8 cellular contexts compared by ENCODE assay signal in genomic region chr12:109878749-109879148, GRCh38. TPM values are rescaled to one million over a fixed set of nuclear protein-coding genes. Genes with fewer than 3 reads are reported as not detected.
DNase-seq lines count a peak whose midpoint lies in the region; ATAC-seq and TF ChIP-seq lines count a peak whose summit lies in the region.

No MANE protein-coding gene starts in this region.

- H3K4me2 ChIP-seq in Karpas-422 (ENCODE audit: low read depth, low read length, poor library complexity, severe bottlenecking), result peak overlapping the region; percentile 88

- H3K4me1 ChIP-seq in Karpas-422 (ENCODE audit: low read length), result peaks cover 33% of the 10 kb centered on the region
- peaks cover 41 to 51% of the 10 kb centered on the region in 2 donors for H3K4me1 ChIP-seq in mucosa of rectum (ENCODE audit: control insufficient read depth in 2 of 2, insufficient read depth in 2 of 2, low read length in 2 of 2)

- H3K9me2 ChIP-seq in Karpas-422 (replicated peaks; ENCODE audit: insufficient read depth, low read length), result no peaks in the 10 kb centered on the region

- DNase-seq in AG04449 (ENCODE audit: low read depth, low spot score), result no peak
- no peak for DNase-seq in Karpas-422
- no peak for DNase-seq in caudate nucleus (lab: John Stamatoyannopoulos, UW)
- no peak for DNase-seq in activated CD4-positive, CD25-positive, alpha-beta regulatory T cell treated with anti-CD3 and anti-CD28 coated beads, Interleukin-2, amount 50 U/mL, for 72 hours
- no peak for DNase-seq in NCI-H524 (lab: John Stamatoyannopoulos, UW)

- H3K27ac ChIP-seq in Karpas-422 (ENCODE audit: low read length) (no peak overlapping the region), caudate nucleus (ENCODE audit: low read depth, low read length) (peak overlapping the region; percentile 94), mucosa of rectum (ENCODE audit: low read depth in 2 of 2, low read length in 2 of 2) (peak overlapping the region; percentile 9 to 14)

- no peak overlapping the region for H2AFZ ChIP-seq in Karpas-422 (ENCODE audit: low read length)

- POLR2A ChIA-PET in AG04449 (lab: Yijun Ruan, JAX), result no interaction called here

- H3K27me3 ChIP-seq in Karpas-422 (ENCODE audit: low read length), result no peaks in the 10 kb centered on the region
- H3K27me3 ChIP-seq in mucosa of rectum (ENCODE audit: control insufficient read depth in 2 of 2, insufficient read depth in 2 of 2, low read length in 2 of 2), result no peaks in the 10 kb centered on the region

- no peaks in the 10 kb centered on the region for H4K20me1 ChIP-seq in Karpas-422 (ENCODE audit: insufficient read depth, low read depth, low read length)

- H3K36me3 ChIP-seq in Karpas-422 (ENCODE audit: insufficient read depth, low read length) (no peaks in the 10 kb centered on the region), mucosa of rectum (ENCODE audit: control insufficient read depth in 2 of 2, insufficient read depth in 2 of 2, low read length in 2 of 2) (no peaks in the 10 kb centered on the region)

- peaks cover 53% of the 10 kb centered on the region for H3K79me2 ChIP-seq in Karpas-422 (ENCODE audit: low read length)

- TF ChIP-seq CTCF in AG04449 (IDR thresholded peaks at IDR 0.05; ENCODE audit: insufficient read depth, low read length, missing control alignments), result no peak

- peak overlapping the region; percentile 66 for H3K4me3 ChIP-seq in AG04449 (ENCODE audit: low read depth, low read length)
- peak overlapping the region; percentile 81 for H3K4me3 ChIP-seq in Karpas-422 (ENCODE audit: low read length)
- peak overlapping the region; percentile 76 to 98 for H3K4me3 ChIP-seq in mucosa of rectum (ENCODE audit: low read length in 2 of 2)

- CTCF ChIA-PET in AG04449 (lab: Yijun Ruan, JAX), result interaction anchor here (0.7 to 3.9 kb wide), 6 partner anchors 10 to 74 kb away, joined by 3 to 20 read pairs (median 6); no protein-coding TSS in a partner anchor

- H3K9me3 ChIP-seq in Karpas-422 (ENCODE audit: low read length), result no peaks in the 10 kb centered on the region
- H3K9me3 ChIP-seq in mucosa of rectum (ENCODE audit: control insufficient read depth in 2 of 2, low read length in 2 of 2), result no peaks in the 10 kb centered on the region

- ATAC-seq in GM19395 (IDR thresholded peaks at IDR 0.05; ENCODE audit: unreplicated experiment), result no peak
- ATAC-seq in HG02571 (IDR thresholded peaks at IDR 0.05; ENCODE audit: unreplicated experiment), result no peak

- peak overlapping the region; percentile 86 for H3K9ac ChIP-seq in Karpas-422 (ENCODE audit: low read length)
- peak overlapping the region; percentile 85 to 99 for H3K9ac ChIP-seq in mucosa of rectum (ENCODE audit: low read depth in 1 of 2, low read length in 2 of 2)

RNA-seq across cellular contexts. Expression of gene GLTP, which starts 1.6 kb away (rescaled TPM):
- 26.5 and 29.5 TPM in 2 replicates for total RNA-seq in Karpas-422 (2014; rRNA removed; shearing (Covaris generic); ENCODE audit: low replicate concordance)

RNA-seq across cellular contexts. Expression of gene TCHP, which starts 21.3 kb away (rescaled TPM):
- total RNA-seq in Karpas-422 (2014; rRNA removed; shearing (Covaris generic); ENCODE audit: low replicate concordance), result 11.8 and 17.0 TPM in 2 replicates

RNA-seq across cellular contexts. Expression of gene TRPV4, which starts 45.6 kb away (rescaled TPM):
- total RNA-seq in Karpas-422 (2014; rRNA removed; shearing (Covaris generic); ENCODE audit: low replicate concordance), result not detected in 2 replicates
